11 cellular contexts compared by ENCODE assay signal in genomic region chr4:40238008-40238699, GRCh38. TPM values are rescaled to one million over a fixed set of nuclear protein-coding genes. Genes with fewer than 3 reads are reported as not detected.
DNase-seq lines count a peak whose midpoint lies in the region; ATAC-seq lines count a peak whose summit lies in the region.
"Had no signal": no experiment of that assay in that cellular context is flagged by ENCODE, and none has a peak within 500 bp of the region (broad histone marks: within the 10 kb centered on the region; RNA-seq: fewer than 3 reads in every experiment).

No MANE protein-coding gene starts in this region.

- peak overlapping the region; percentile 78 for H3K4me3 Mint-ChIP-seq in T-helper 2 cell treated with Interferon-gamma antibody and Interleukin-4, amounts not matched to agents 5 μg/mL and 100 μg/mL, for 36 hours
- peak overlapping the region; percentile 78 to 95 for H3K4me3 Mint-ChIP-seq in activated T-cell treated with anti-CD3 and anti-CD28 coated beads, Interleukin-2, amount 50 U/mL, for 72 hours
- H3K4me3 Mint-ChIP-seq in natural killer cell treated with Interleukin-12 subunit alpha and Interleukin-12 subunit beta and Interleukin-15 and Interleukin-18, amount 100 ng/mL, for 72 hours, result peak overlapping the region; percentile 52

- H3K27me3 Mint-ChIP-seq in T-helper 2 cell treated with Interferon-gamma antibody and Interleukin-4, amounts not matched to agents 5 μg/mL and 100 μg/mL, for 36 hours (ENCODE audit: low read depth), result no peaks in the 10 kb centered on the region
- no peaks in the 10 kb centered on the region for H3K27me3 Mint-ChIP-seq in activated T-cell treated with anti-CD3 and anti-CD28 coated beads, Interleukin-2, amount 50 U/mL, for 72 hours (ENCODE audit: low read depth)
- no peaks in the 10 kb centered on the region for H3K27me3 Mint-ChIP-seq in natural killer cell treated with Interleukin-12 subunit alpha and Interleukin-12 subunit beta and Interleukin-15 and Interleukin-18, amount 100 ng/mL, for 72 hours

- in situ Hi-C loops in KBM-7 (cut with MboI; ENCODE audit: low pct_unique_long_range_greater_than_20kb, low sequenced_read_pairs), result no loop called here

- H3K9me3 Mint-ChIP-seq in T-helper 2 cell treated with Interferon-gamma antibody and Interleukin-4, amounts not matched to agents 5 μg/mL and 100 μg/mL, for 36 hours, result no peaks in the 10 kb centered on the region
- no peaks in the 10 kb centered on the region for H3K9me3 Mint-ChIP-seq in activated T-cell treated with anti-CD3 and anti-CD28 coated beads, Interleukin-2, amount 50 U/mL, for 72 hours
- no peaks in the 10 kb centered on the region for H3K9me3 Mint-ChIP-seq in natural killer cell treated with Interleukin-12 subunit alpha and Interleukin-12 subunit beta and Interleukin-15 and Interleukin-18, amount 100 ng/mL, for 72 hours

- ATAC-seq in activated T-cell treated with anti-CD3 and anti-CD28 coated beads, Interleukin-2, amount 50 U/mL, for 72 hours (replicated peaks in 1 of 2), result peak; percentile 25 to 30
- ATAC-seq in natural killer cell treated with Interleukin-12 subunit alpha and Interleukin-12 subunit beta and Interleukin-15 and Interleukin-18, amount 100 ng/mL, for 72 hours, result no peak
- ATAC-seq in HG02981 (IDR thresholded peaks at IDR 0.05; ENCODE audit: unreplicated experiment), result no peak

- peaks cover 81% of the 10 kb centered on the region for H3K4me1 Mint-ChIP-seq in T-helper 2 cell treated with Interferon-gamma antibody and Interleukin-4, amounts not matched to agents 5 μg/mL and 100 μg/mL, for 36 hours (ENCODE audit: low read depth)
- H3K4me1 Mint-ChIP-seq in activated T-cell treated with anti-CD3 and anti-CD28 coated beads, Interleukin-2, amount 50 U/mL, for 72 hours (ENCODE audit: low read depth), result peaks cover 92% of the 10 kb centered on the region
- peaks cover 62 to 67% of the 10 kb centered on the region in 2 donors for H3K4me1 Mint-ChIP-seq in natural killer cell treated with Interleukin-12 subunit alpha and Interleukin-12 subunit beta and Interleukin-15 and Interleukin-18, amount 100 ng/mL, for 72 hours (ENCODE audit: low read depth in 2 of 2)

- peak overlapping the region; percentile 92 for H3K27ac Mint-ChIP-seq in T-helper 2 cell treated with Interferon-gamma antibody and Interleukin-4, amounts not matched to agents 5 μg/mL and 100 μg/mL, for 36 hours
- H3K27ac Mint-ChIP-seq in activated T-cell treated with anti-CD3 and anti-CD28 coated beads, Interleukin-2, amount 50 U/mL, for 72 hours, result peak overlapping the region; percentile 98
- H3K27ac Mint-ChIP-seq in natural killer cell treated with Interleukin-12 subunit alpha and Interleukin-12 subunit beta and Interleukin-15 and Interleukin-18, amount 100 ng/mL, for 72 hours, result peak overlapping the region; percentile 82 to 83

- no peak for DNase-seq in T-helper 2 cell treated with Interferon-gamma antibody and Interleukin-4, amounts not matched to agents 5 μg/mL and 100 μg/mL, for 36 hours (ENCODE audit: low spot score)
- no peak for DNase-seq in T-helper 2 cell
- DNase-seq in KBM-7, result peak; percentile 56
- peak in 1 of 2 donors; percentile 32 for DNase-seq in activated T-cell treated with anti-CD3 and anti-CD28 coated beads, Interleukin-2, amount 50 U/mL, for 72 hours
- DNase-seq in natural killer cell treated with Interleukin-12 subunit alpha and Interleukin-12 subunit beta and Interleukin-15 and Interleukin-18, amount 100 ng/mL, for 72 hours (ENCODE audit: low spot score), result no peak
- no peak for DNase-seq in occipital lobe (lab: John Stamatoyannopoulos, UW)
- DNase-seq in NOMO-1 treated with DMSO at 0.1 percent for 48 hours (lab: John Stamatoyannopoulos, UW; ENCODE audit: unreplicated experiment), result no peak
- DNase-seq: right lobe of liver had no signal

- peaks cover 75% of the 10 kb centered on the region for H3K36me3 Mint-ChIP-seq in T-helper 2 cell treated with Interferon-gamma antibody and Interleukin-4, amounts not matched to agents 5 μg/mL and 100 μg/mL, for 36 hours (ENCODE audit: low read depth)
- peaks cover 22 to 44% of the 10 kb centered on the region in 2 donors for H3K36me3 Mint-ChIP-seq in activated T-cell treated with anti-CD3 and anti-CD28 coated beads, Interleukin-2, amount 50 U/mL, for 72 hours (ENCODE audit: insufficient read depth in 2 of 2)
- peaks cover 8% of the 10 kb centered on the region for H3K36me3 Mint-ChIP-seq in natural killer cell treated with Interleukin-12 subunit alpha and Interleukin-12 subunit beta and Interleukin-15 and Interleukin-18, amount 100 ng/mL, for 72 hours

RNA-seq across cellular contexts. Expression of gene RHOH, which starts 41.3 kb away (rescaled TPM):
- total RNA-seq in activated T-cell treated with anti-CD3 and anti-CD28 coated beads, Interleukin-2, amount 50 U/mL, for 72 hours, result 100 to 1,000 TPM; 150 to 182 TPM
- total RNA-seq in natural killer cell treated with Interleukin-12 subunit alpha and Interleukin-12 subunit beta and Interleukin-15 and Interleukin-18, amount 100 ng/mL, for 72 hours, result 100 to 1,000 TPM; 140 to 169 TPM
- total RNA-seq in occipital lobe, result 0.94 TPM
- total RNA-seq: A172, myocyte had no signal

Comparison
In these comparisons a context has a peak if more than half of its experiments do, and no peak if none do; other contexts are left out.
1. ATAC-seq: peak in activated T-cell treated with anti-CD3 and anti-CD28 coated beads, Interleukin-2, amount 50 U/mL, for 72 hours (2 of 2); none in natural killer cell treated with Interleukin-12 subunit alpha and Interleukin-12 subunit beta and Interleukin-15 and Interleukin-18, amount 100 ng/mL, for 72 hours (0 of 2) and HG02981 (single experiment).
2. RNA of gene RHOH, which starts 41.3 kb away (total RNA-seq): 150 to 182 TPM in activated T-cell treated with anti-CD3 and anti-CD28 coated beads, Interleukin-2, amount 50 U/mL, for 72 hours and 140 to 169 TPM in natural killer cell treated with Interleukin-12 subunit alpha and Interleukin-12 subunit beta and Interleukin-15 and Interleukin-18, amount 100 ng/mL, for 72 hours; 0.94 TPM in occipital lobe (single experiment); every median in the first group is over 10 times any median in the second.
3. Peak in every context shown above with its lines, with median percentiles within 50 percentile points of each other: H3K27ac Mint-ChIP-seq and H3K4me3 Mint-ChIP-seq.